ENCODE assay signal across 19 cellular contexts in the genomic region with DNA sequence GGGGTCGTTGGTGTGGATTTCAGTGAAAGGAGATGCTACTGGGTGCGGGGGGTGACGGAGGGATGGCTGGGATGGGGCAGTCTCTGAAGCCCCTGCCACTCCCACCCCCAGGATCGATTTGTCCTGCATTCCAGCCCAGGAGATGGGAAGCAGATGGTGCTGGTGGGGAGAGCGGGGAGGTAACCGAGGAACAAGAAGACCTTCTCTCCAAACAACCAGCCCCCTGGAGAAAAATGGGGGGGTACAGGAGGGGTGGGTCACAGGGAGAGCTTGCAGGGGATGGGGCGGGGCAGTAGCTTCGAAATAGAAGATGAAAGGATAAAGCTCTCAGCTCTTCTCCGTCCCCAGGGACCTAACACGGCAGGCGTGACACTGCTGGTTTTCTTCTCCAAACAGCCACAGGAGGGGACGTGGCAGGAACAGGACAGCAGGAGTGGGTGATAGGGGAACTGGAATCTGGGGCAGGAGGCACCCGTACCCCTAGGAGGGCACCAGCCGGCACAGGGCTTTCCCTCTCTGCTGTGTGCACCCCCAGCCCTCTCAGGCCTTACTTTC.
DNase-seq lines count a peak whose midpoint lies in the region; TF ChIP-seq lines count a peak whose summit lies in the region.
"Had no signal": no experiment of that assay in that cellular context is flagged by ENCODE, and none has a peak within 500 bp of the region (broad histone marks: within the 10 kb centered on the region; RNA-seq: fewer than 3 reads in every experiment).

No MANE protein-coding gene starts in this region.

- no peak overlapping the region for H3K4me3 Mint-ChIP-seq in neural crest cell
- H3K4me3 Mint-ChIP-seq: CD4-positive, CD25-positive, alpha-beta regulatory T cell; GM23338; T-cell had no signal

- no peaks in the 10 kb centered on the region for H3K9me3 Mint-ChIP-seq in neural crest cell
- H3K9me3 Mint-ChIP-seq: CD4-positive, CD25-positive, alpha-beta regulatory T cell; GM23338; T-cell had no signal

- no peak for TF ChIP-seq CTCF in neural crest cell (conservative IDR thresholded peaks at IDR 0.05)

- no peaks in the 10 kb centered on the region for H3K36me3 Mint-ChIP-seq in neural crest cell (ENCODE audit: low read depth)
- H3K36me3 Mint-ChIP-seq: CD4-positive, CD25-positive, alpha-beta regulatory T cell; T-cell had no signal

- H3K4me1 Mint-ChIP-seq in neural crest cell: peaks cover 12% of the 10 kb centered on the region
- H3K4me1 Mint-ChIP-seq: CD4-positive, CD25-positive, alpha-beta regulatory T cell; T-cell had no signal

- peak overlapping the region; percentile 78 for H3K27ac Mint-ChIP-seq in neural crest cell (ENCODE audit: unreplicated experiment)
- H3K27ac Mint-ChIP-seq: CD4-positive, CD25-positive, alpha-beta regulatory T cell; GM23338; T-cell had no signal

- H3K27me3 Mint-ChIP-seq in neural crest cell (ENCODE audit: low read depth): no peaks in the 10 kb centered on the region
- H3K27me3 Mint-ChIP-seq: T-cell had no signal

- DNase-seq in NCI-H82 (lab: John Stamatoyannopoulos, UW) (peak; percentile 66), NCI-H82 treated with DMSO at 0.1 percent for 48 hours (lab: John Stamatoyannopoulos, UW; ENCODE audit: unreplicated experiment) (no peak), SK-N-DZ (ENCODE audit: low spot score) (peak; percentile 46), neural crest cell (ENCODE audit: low read depth, low spot score) (no peak), NCI-H2029 (lab: John Stamatoyannopoulos, UW) (no peak), MV-4-11 (lab: John Stamatoyannopoulos, UW) (no peak), mesenteric fat pad (ENCODE audit: low spot score) (no peak)
- DNase-seq: Caco-2; CD4-positive, CD25-positive, alpha-beta regulatory T cell; DMS153; MM.1S; NCI-H1092; NCI-H1436; NCI-H1930; NCI-H446 treated with DMSO at 0.1 percent for 48 hours; NCI-H748 treated with DMSO at 0.1 percent for 48 hours; SIG-M5; T-cell had no signal

Comparison
In these comparisons a context has a peak if more than half of its experiments do, and no peak if none do; other contexts are left out.
1. DNase-seq: peak in NCI-H82 (single experiment) and SK-N-DZ (single experiment); none in NCI-H82 treated with DMSO at 0.1 percent for 48 hours (single experiment), neural crest cell (single experiment), NCI-H2029 (single experiment), MV-4-11 (single experiment) and mesenteric fat pad (single experiment).